Comparison of ENCODE assay signal across 8 cellular contexts in genomic region chr7:42236266-42237161, GRCh38. TPM values are rescaled to one million over a fixed set of nuclear protein-coding genes. Genes with fewer than 3 reads are reported as not detected.
A peak's percentile ranks its signal among the peaks of the same experiment; 100 is the strongest.
DNase-seq lines count a peak whose midpoint lies in the region; ATAC-seq and TF ChIP-seq lines count a peak whose summit lies in the region.

No MANE protein-coding gene starts in this region.

- peaks cover 5% of the 10 kb centered on the region for H3K36me3 Mint-ChIP-seq in central memory CD8-positive, alpha-beta T cell (ENCODE audit: insufficient read depth)

- no peaks in the 10 kb centered on the region for H3K9me3 Mint-ChIP-seq in central memory CD8-positive, alpha-beta T cell
- H3K9me3 Mint-ChIP-seq in stimulated activated naive CD8-positive, alpha-beta T cell treated with anti-CD3 and anti-CD28 coated beads, Interleukin-15, amount 100 ng/mL, for 72 hours = no peaks in the 10 kb centered on the region

- no peak overlapping the region for H3K27ac Mint-ChIP-seq in central memory CD8-positive, alpha-beta T cell (ENCODE audit: low read depth)
- no peak overlapping the region for H3K27ac Mint-ChIP-seq in stimulated activated naive CD8-positive, alpha-beta T cell treated with anti-CD3 and anti-CD28 coated beads, Interleukin-15, amount 100 ng/mL, for 72 hours

- in situ Hi-C loops in Caki2 (cut with HindIII; ENCODE audit: low pct_unique_long_range_greater_than_20kb, low sequenced_read_pairs) = no loop called here

- TF ChIP-seq CTCF in LNCaP clone FGC (IDR thresholded peaks at IDR 0.05; ENCODE audit: control insufficient read depth, extremely low read depth, insufficient read depth) = no peak

- H3K4me3 Mint-ChIP-seq in central memory CD8-positive, alpha-beta T cell = peak overlapping the region; percentile 53
- peak overlapping the region; percentile 72 to 75 for H3K4me3 Mint-ChIP-seq in stimulated activated naive CD8-positive, alpha-beta T cell treated with anti-CD3 and anti-CD28 coated beads, Interleukin-15, amount 100 ng/mL, for 72 hours

- peak; percentile 37 for ATAC-seq in GM21515 (IDR thresholded peaks at IDR 0.05; ENCODE audit: unreplicated experiment)
- no peak for ATAC-seq in central memory CD8-positive, alpha-beta T cell (replicated peaks; ENCODE audit: extremely low read depth, poor library complexity, severe bottlenecking)
- ATAC-seq in stimulated activated naive CD8-positive, alpha-beta T cell treated with anti-CD3 and anti-CD28 coated beads, Interleukin-15, amount 100 ng/mL, for 72 hours = peak; percentile 52

- H3K27me3 Mint-ChIP-seq in central memory CD8-positive, alpha-beta T cell = peaks cover 62% of the 10 kb centered on the region
- H3K27me3 Mint-ChIP-seq in stimulated activated naive CD8-positive, alpha-beta T cell treated with anti-CD3 and anti-CD28 coated beads, Interleukin-15, amount 100 ng/mL, for 72 hours = peaks cover 90% of the 10 kb centered on the region

- DNase-seq in Caki2 (ENCODE audit: low read depth) = peak; percentile 69
- no peak for DNase-seq in LNCaP clone FGC (ENCODE audit: low read depth)
- DNase-seq in central memory CD8-positive, alpha-beta T cell (ENCODE audit: low spot score in 2 of 2) = no peak
- peak; percentile 46 for DNase-seq in kidney tubule cell (ENCODE audit: low spot score)
- no peak for DNase-seq in stimulated activated naive CD8-positive, alpha-beta T cell treated with anti-CD3 and anti-CD28 coated beads, Interleukin-15, amount 100 ng/mL, for 72 hours
- no peak for DNase-seq in AML-193 (lab: John Stamatoyannopoulos, UW)
- no peak for DNase-seq in COLO829 (ENCODE audit: low spot score)

- peak overlapping the region; percentile 71 for H3K4me3 ChIP-seq in LNCaP clone FGC (ENCODE audit: low read depth, low read length)

- peaks cover 9% of the 10 kb centered on the region for H3K4me1 Mint-ChIP-seq in central memory CD8-positive, alpha-beta T cell
- H3K4me1 Mint-ChIP-seq in stimulated activated naive CD8-positive, alpha-beta T cell treated with anti-CD3 and anti-CD28 coated beads, Interleukin-15, amount 100 ng/mL, for 72 hours = peaks cover 18% of the 10 kb centered on the region

RNA-seq across cellular contexts. Expression of gene GLI3, which starts 0.5 kb away (rescaled TPM):
- 1.8 and 1.9 TPM in 2 replicates for total RNA-seq in Caki2 (2014; rRNA removed; shearing (Covaris generic); ENCODE audit: low replicate concordance)

Comparison
In these comparisons a context has a peak if more than half of its experiments do, and no peak if none do; other contexts are left out.
1. DNase-seq: peak in Caki2 (single experiment) and kidney tubule cell (single experiment); none in LNCaP clone FGC (single experiment), central memory CD8-positive, alpha-beta T cell (0 of 2), stimulated activated naive CD8-positive, alpha-beta T cell treated with anti-CD3 and anti-CD28 coated beads, Interleukin-15, amount 100 ng/mL, for 72 hours (0 of 2), AML-193 (0 of 2) and COLO829 (single experiment).